ENCODE assay signal across 1 cellular context in genomic region chr12:46368138-46368537, GRCh38.
TF ChIP-seq lines count a peak whose summit lies in the region.

No MANE protein-coding gene starts in this region.

TF ChIP-seq in H1, 55 proteins besides CTCF, POLR2A, EP300 and RAD21:
- TF ChIP-seq CHD7 (IDR thresholded peaks at IDR 0.05; ENCODE audit: insufficient replicate concordance, low read length) (no peak), SIRT6 (IDR thresholded peaks at IDR 0.05; ENCODE audit: low read length) (no peak), GTF2F1 (IDR thresholded peaks at IDR 0.05; ENCODE audit: borderline replicate concordance, low read depth, low read length) (no peak), SIN3A (conservative IDR thresholded peaks at IDR 0.05 in 1 of 2, IDR thresholded peaks at IDR 0.05 in 1 of 2; ENCODE audit: low read depth in 1 of 2, low read length in 2 of 2) (no peak), BRCA1 (IDR thresholded peaks at IDR 0.05; ENCODE audit: low read depth, low read length) (no peak), POLR2AphosphoS5 (IDR thresholded peaks at IDR 0.05; ENCODE audit: low read depth, low read length) (peak; percentile 17; the same call in 1 of the 2 replicates), SUZ12 (IDR thresholded peaks at IDR 0.05; ENCODE audit: low read length) (no peak), MAX (IDR thresholded peaks at IDR 0.05) (no peak)
